In the genomic region with DNA sequence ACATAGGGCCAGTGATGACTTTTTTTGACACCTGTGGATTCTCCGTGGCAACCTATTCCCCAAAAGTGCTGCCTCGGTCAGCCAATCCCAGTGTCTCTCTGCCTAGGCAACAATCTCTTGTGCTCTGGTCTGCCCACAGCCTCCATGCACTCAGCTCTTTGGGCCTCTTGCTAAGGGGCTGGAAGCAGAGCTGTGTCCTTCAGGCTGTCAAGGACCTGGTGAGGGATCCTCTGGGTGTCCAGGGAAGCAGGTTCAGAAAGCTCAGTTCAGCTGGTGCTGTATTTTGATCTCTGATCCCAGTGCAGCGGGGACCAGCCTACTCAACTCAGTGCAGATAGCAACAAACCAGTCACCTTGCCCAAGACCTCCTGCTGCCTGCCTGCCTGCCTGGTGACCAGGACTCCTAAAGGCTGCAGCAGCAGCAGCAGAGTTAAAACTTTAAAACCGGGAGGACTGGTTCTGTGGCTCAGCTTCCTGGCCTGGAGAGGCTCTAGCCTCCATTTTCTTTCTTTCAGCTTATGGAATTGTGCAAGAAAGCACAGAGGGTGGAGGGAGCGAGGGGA, we compare ENCODE assay signal across 13 cellular contexts. TPM values are rescaled to one million over a fixed set of nuclear protein-coding genes. Genes with fewer than 3 reads are reported as not detected.
A peak's percentile ranks its signal among the peaks of the same experiment; 100 is the strongest.
DNase-seq lines count a peak whose midpoint lies in the region; ATAC-seq, FAIRE-seq and TF ChIP-seq lines count a peak whose summit lies in the region.
"Had no signal": no experiment of that assay in that cellular context is flagged by ENCODE, and none has a peak within 500 bp of the region (broad histone marks: within the 10 kb centered on the region; RNA-seq: fewer than 3 reads in every experiment).

No MANE protein-coding gene starts in this region.

- 74 to 75% methylated on average over 5 of the region's 5 CpGs for WGBS in heart right ventricle, 2 donors
- no CpG with 5 or more reads among the region's 5 CpGs for WGBS in mesendoderm (ENCODE audit: extremely low coverage, insufficient coverage, low lambda C conversion rate)

- H3K4ac ChIP-seq in mesendoderm (ENCODE audit: low read depth, low read length), result no peak overlapping the region

- H3K27me3 ChIP-seq in heart right ventricle (peaks cover 0 to 7% (median under 1%) of the 10 kb centered on the region in 7 donors), bronchial epithelial cell (ENCODE audit: control insufficient read depth, insufficient read depth, low read length) (no peaks in the 10 kb centered on the region), mesendoderm (ENCODE audit: insufficient read depth, low read length, poor library complexity) (no peaks in the 10 kb centered on the region)
- H3K27me3 ChIP-seq: heart left ventricle, ovary had no signal

- no peak overlapping the region for H3K56ac ChIP-seq in mesendoderm (ENCODE audit: low read length)

- H3K4me3 ChIP-seq in heart right ventricle (no peak overlapping the region), bronchial epithelial cell (ENCODE audit: low read depth, low read length) (no peak overlapping the region), mesendoderm (ENCODE audit: low read length) (no peak overlapping the region)
- H3K4me3 ChIP-seq: heart left ventricle, ovary had no signal

- H3K36me3 ChIP-seq in heart right ventricle (no peaks in the 10 kb centered on the region), bronchial epithelial cell (ENCODE audit: control insufficient read depth, insufficient read depth, low read length) (peaks cover 10% of the 10 kb centered on the region), mesendoderm (ENCODE audit: control insufficient read depth, insufficient read depth, low read length) (no peaks in the 10 kb centered on the region)
- H3K36me3 ChIP-seq: heart left ventricle, ovary had no signal

- TF ChIP-seq CTCF in heart right ventricle (IDR thresholded peaks at IDR 0.05) (no peak), bronchial epithelial cell (IDR thresholded peaks at IDR 0.05; ENCODE audit: insufficient read depth, low read length, severe bottlenecking) (no peak)

- intact Hi-C loops in cardiac septum (cut with DNase I) (no loop called here), heart right ventricle (cut with DNase I) (no loop called here)

- no peaks in the 10 kb centered on the region for H3K79me2 ChIP-seq in mesendoderm (ENCODE audit: control insufficient read depth, insufficient read depth, low read length)

- H4K5ac ChIP-seq in mesendoderm (ENCODE audit: low read length), result no peak overlapping the region

- H2BK120ac ChIP-seq in mesendoderm (ENCODE audit: low read depth, low read length), result no peak overlapping the region

- peak; percentile 60 for FAIRE-seq in bronchial epithelial cell (lab: Jason Lieb, UNC)
- FAIRE-seq: urothelium cell line had no signal

- H3K9me3 ChIP-seq in heart right ventricle, result no peaks in the 10 kb centered on the region
- H3K9me3 ChIP-seq: heart left ventricle, ovary had no signal

- H3K79me1 ChIP-seq in mesendoderm (ENCODE audit: low read length), result no peaks in the 10 kb centered on the region

- H2AK5ac ChIP-seq in mesendoderm (ENCODE audit: low read length), result no peak overlapping the region

- no peak for ATAC-seq in heart right ventricle
- no peak for ATAC-seq in HG03571 (IDR thresholded peaks at IDR 0.05; ENCODE audit: unreplicated experiment)
- ATAC-seq in HG02798 (IDR thresholded peaks at IDR 0.05; ENCODE audit: poor library complexity, unreplicated experiment), result no peak
- ATAC-seq: heart left ventricle had no signal

- no peak overlapping the region for H3K4me2 ChIP-seq in mesendoderm (ENCODE audit: low read length)

- no peak overlapping the region for H3K18ac ChIP-seq in mesendoderm (ENCODE audit: low read length)

- no peak overlapping the region for H3K23ac ChIP-seq in mesendoderm (ENCODE audit: low read length)

- DNase-seq in cardiac septum (ENCODE audit: low spot score) (peak; percentile 51), heart right ventricle (no peak), bronchial epithelial cell (ENCODE audit: low read depth) (peak; percentile 85), mesendoderm (peak; percentile 48), erythroblast (lab: John Stamatoyannopoulos, UW) (no peak)
- DNase-seq in effector CD4-positive, alpha-beta T cell, result no peak
- DNase-seq: activated CD4-positive, alpha-beta T cell treated with anti-CD3 and anti-CD28 coated beads for 48 hours; DMS153; heart left ventricle had no signal

- no peak overlapping the region for H3K27ac ChIP-seq in heart right ventricle
- no peak overlapping the region for H3K27ac ChIP-seq in mesendoderm (ENCODE audit: low read depth, low read length)
- H3K27ac ChIP-seq: heart left ventricle, ovary had no signal

- no peak overlapping the region for H4K8ac ChIP-seq in mesendoderm (ENCODE audit: low read depth, low read length)

- no peak overlapping the region for H3K9ac ChIP-seq in mesendoderm (ENCODE audit: low read length)

- TF ChIP-seq POLR2A in erythroblast (IDR thresholded peaks at IDR 0.05; ENCODE audit: low read length), result no peak

- H2BK5ac ChIP-seq in mesendoderm (ENCODE audit: low read length), result no peak overlapping the region

- no peak overlapping the region for H2BK15ac ChIP-seq in mesendoderm (replicated peaks; ENCODE audit: low read depth)

- H3K4me1 ChIP-seq in heart right ventricle, result peaks cover 0 to 7% (median 0%) of the 10 kb centered on the region in 9 donors
- H3K4me1 ChIP-seq in mesendoderm (ENCODE audit: control insufficient read depth, low read depth, low read length), result peaks cover 3% of the 10 kb centered on the region

RNA-seq across cellular contexts. Expression of gene PAK6, which starts 6.2 kb away (rescaled TPM):
- total RNA-seq in cardiac septum (2.6 TPM), heart right ventricle (10 to 100 TPM in 1 of 10 donors, 1 to 10 TPM in 9; 5.9 to 14.1 (median 7.6) TPM), bronchial epithelial cell (11.6 and 11.8 TPM in 2 replicates)
- 1 to 10 TPM in 1 of 2 donors, under 1 TPM in 1; 0.48 to 3.0 TPM for polyA plus RNA-seq in heart right ventricle
- polyA plus RNA-seq in mesendoderm (2013, experiment 1 of 2), result 5.8 TPM
- 6.7 TPM for polyA plus RNA-seq in mesendoderm (2013, experiment 2 of 2)

RNA-seq across cellular contexts. Expression of gene ANKRD63, which starts 37.8 kb away (rescaled TPM):
- not detected for total RNA-seq in cardiac septum
- total RNA-seq in heart right ventricle, result 1 to 10 TPM in 1 of 10 donors, under 1 TPM in 3, not detected in 6; 0.26 to 1.9 (median 0.44) TPM
- polyA plus RNA-seq in heart right ventricle, result not detected
- not detected in 2 replicates for total RNA-seq in bronchial epithelial cell
- 0.04 TPM for polyA plus RNA-seq in mesendoderm (2013, experiment 1 of 2)
- 0.06 TPM for polyA plus RNA-seq in mesendoderm (2013, experiment 2 of 2)
- polyA plus RNA-seq: heart left ventricle, ovary had no signal

Comparison
In these comparisons a context has a peak if more than half of its experiments do, and no peak if none do; other contexts are left out.
1. DNase-seq: peak in cardiac septum (single experiment), bronchial epithelial cell (single experiment) and mesendoderm (single experiment); none in heart right ventricle (0 of 2), effector CD4-positive, alpha-beta T cell (single experiment) and erythroblast (0 of 2).